33 cellular contexts compared by ENCODE assay signal in genomic region chr17:31231852-31232251, GRCh38.
"Had no signal": no experiment of that assay in that cellular context is flagged by ENCODE, and none has a peak within 500 bp of the region (broad histone marks: within the 10 kb centered on the region; RNA-seq: fewer than 3 reads in every experiment).

No MANE protein-coding gene starts in this region.

- H3K27ac Mint-ChIP-seq: activated CD4-positive, alpha-beta memory T cell treated with anti-CD3 and anti-CD28 coated beads for 36 hours; activated CD4-positive, alpha-beta T cell treated with anti-CD3 and anti-CD28 coated beads for 36 hours; activated CD4-positive, alpha-beta T cell treated with anti-CD3 and anti-CD28 coated beads, Interleukin-2, amount 10 ng/mL, durations not matched to agents 24 days and 14 days; activated CD8-positive, alpha-beta memory T cell treated with anti-CD3 and anti-CD28 coated beads, Interleukin-2, amount 10 ng/mL, durations not matched to agents 7 days and 5 days; activated CD8-positive, alpha-beta T cell treated with anti-CD3 and anti-CD28 coated beads, Interleukin-2, amount 10 ng/mL, durations not matched to agents 7 days and 5 days; activated naive CD4-positive, alpha-beta T cell treated with anti-CD3 and anti-CD28 coated beads for 36 hours; activated naive CD4-positive, alpha-beta T cell treated with anti-CD3 and anti-CD28 coated beads, Interleukin-2, amount 50 U/mL, for 24 hours; activated naive CD8-positive, alpha-beta T cell treated with anti-CD3 and anti-CD28 coated beads for 36 hours; activated naive CD8-positive, alpha-beta T cell treated with anti-CD3 and anti-CD28 coated beads, Interleukin-2, amount 50 U/mL, for 24 hours; activated T-helper 1 cell treated with anti-CD3 and anti-CD28 coated beads, Interleukin-12 subunit alpha, Interleukin-12 subunit beta, Interleukin-2, Interleukin-4 antibody, amounts not matched to agents 30 ng/mL and 10 ng/mL and 1 ng/mL, durations not matched to agents 14 hours and 24 hours and 36 hours; activated T-helper 2 cell treated with anti-CD3 and anti-CD28 coated beads, Interferon-gamma antibody, Interleukin-2, Interleukin-4, amounts not matched to agents 10 μg/mL and 5 μg/mL and 100 μg/mL, durations not matched to agents 14 hours and 24 hours and 36 hours; effector memory CD8-positive, alpha-beta T cell had no signal

- H3K4me3 Mint-ChIP-seq: activated CD4-positive, alpha-beta memory T cell treated with anti-CD3 and anti-CD28 coated beads for 36 hours; activated CD4-positive, alpha-beta T cell treated with anti-CD3 and anti-CD28 coated beads for 36 hours; activated CD4-positive, alpha-beta T cell treated with anti-CD3 and anti-CD28 coated beads, Interleukin-2, amount 10 ng/mL, durations not matched to agents 24 days and 14 days; activated CD8-positive, alpha-beta memory T cell treated with anti-CD3 and anti-CD28 coated beads, Interleukin-2, amount 10 ng/mL, durations not matched to agents 7 days and 5 days; activated CD8-positive, alpha-beta T cell treated with anti-CD3 and anti-CD28 coated beads, Interleukin-2, amount 10 ng/mL, durations not matched to agents 7 days and 5 days; activated naive CD4-positive, alpha-beta T cell treated with anti-CD3 and anti-CD28 coated beads for 36 hours; activated naive CD4-positive, alpha-beta T cell treated with anti-CD3 and anti-CD28 coated beads, Interleukin-2, amount 50 U/mL, for 24 hours; activated naive CD8-positive, alpha-beta T cell treated with anti-CD3 and anti-CD28 coated beads for 36 hours; activated naive CD8-positive, alpha-beta T cell treated with anti-CD3 and anti-CD28 coated beads, Interleukin-2, amount 50 U/mL, for 24 hours; activated T-helper 1 cell treated with anti-CD3 and anti-CD28 coated beads, Interleukin-12 subunit alpha, Interleukin-12 subunit beta, Interleukin-2, Interleukin-4 antibody, amounts not matched to agents 30 ng/mL and 10 ng/mL and 1 ng/mL, durations not matched to agents 14 hours and 24 hours and 36 hours; effector memory CD8-positive, alpha-beta T cell had no signal

- H3K27ac ChIP-seq: adrenal gland, body of pancreas, epithelial cell of prostate, esophagus squamous epithelium had no signal

- H3K4me1 ChIP-seq: adrenal gland, body of pancreas, esophagus squamous epithelium had no signal

- H3K27me3 ChIP-seq: adrenal gland, body of pancreas, esophagus squamous epithelium had no signal

- H3K9me3 ChIP-seq: adrenal gland, body of pancreas, esophagus squamous epithelium had no signal

- DNase-seq: activated CD4-positive, alpha-beta memory T cell treated with anti-CD3 and anti-CD28 coated beads for 36 hours; activated CD4-positive, alpha-beta T cell treated with anti-CD3 and anti-CD28 coated beads for 36 hours; activated CD4-positive, alpha-beta T cell treated with anti-CD3 and anti-CD28 coated beads, Interleukin-2, amount 10 ng/mL, durations not matched to agents 24 days and 14 days; activated CD4-positive, CD25-positive, alpha-beta regulatory T cell; activated CD4-positive, CD25-positive, alpha-beta regulatory T cell treated with anti-CD3 and anti-CD28 coated beads, Interleukin-2, amount 50 U/mL, for 72 hours; activated CD8-positive, alpha-beta memory T cell treated with anti-CD3 and anti-CD28 coated beads, Interleukin-2, amount 10 ng/mL, durations not matched to agents 7 days and 5 days; activated CD8-positive, alpha-beta memory T cell treated with anti-CD3 and anti-CD28 coated beads, Interleukin-2, amount 50 U/mL, for 4 hours; activated CD8-positive, alpha-beta T cell treated with anti-CD3 and anti-CD28 coated beads, Interleukin-2, amount 10 ng/mL, durations not matched to agents 7 days and 5 days; activated effector memory CD4-positive, alpha-beta T cell treated with anti-CD3 and anti-CD28 coated beads, Interleukin-2, amount 50 U/mL, for 16 hours; activated naive CD4-positive, alpha-beta T cell treated with anti-CD3 and anti-CD28 coated beads for 36 hours; activated naive CD8-positive, alpha-beta T cell treated with anti-CD3 and anti-CD28 coated beads for 36 hours; activated naive CD8-positive, alpha-beta T cell treated with anti-CD3 and anti-CD28 coated beads, Interleukin-2, amount 50 U/mL, for 24 hours; activated T-cell treated with anti-CD3 and anti-CD28 coated beads, Interleukin-2, amount 50 U/mL, for 1 hour; activated T-cell treated with anti-CD3 and anti-CD28 coated beads, Interleukin-2, amount 50 U/mL, for 48 hours; adrenal gland; amygdala; aorta; body of pancreas; caudate nucleus; cortex of kidney; dermis blood vessel endothelial cell; effector CD4-positive, alpha-beta T cell; effector memory CD8-positive, alpha-beta T cell; esophagus squamous epithelium; foreskin melanocyte; head of caudate nucleus; T-helper 2 cell had no signal

- H3K4me1 Mint-ChIP-seq: activated CD4-positive, alpha-beta T cell treated with anti-CD3 and anti-CD28 coated beads for 36 hours; activated CD4-positive, alpha-beta T cell treated with anti-CD3 and anti-CD28 coated beads, Interleukin-2, amount 10 ng/mL, durations not matched to agents 24 days and 14 days; activated CD8-positive, alpha-beta memory T cell treated with anti-CD3 and anti-CD28 coated beads, Interleukin-2, amount 10 ng/mL, durations not matched to agents 7 days and 5 days; activated naive CD4-positive, alpha-beta T cell treated with anti-CD3 and anti-CD28 coated beads, Interleukin-2, amount 50 U/mL, for 24 hours had no signal

- H3K9me3 Mint-ChIP-seq: activated CD4-positive, alpha-beta memory T cell treated with anti-CD3 and anti-CD28 coated beads for 36 hours; activated CD4-positive, alpha-beta T cell treated with anti-CD3 and anti-CD28 coated beads, Interleukin-2, amount 10 ng/mL, durations not matched to agents 24 days and 14 days; activated naive CD4-positive, alpha-beta T cell treated with anti-CD3 and anti-CD28 coated beads for 36 hours; activated naive CD4-positive, alpha-beta T cell treated with anti-CD3 and anti-CD28 coated beads, Interleukin-2, amount 50 U/mL, for 24 hours; activated naive CD8-positive, alpha-beta T cell treated with anti-CD3 and anti-CD28 coated beads for 36 hours; activated naive CD8-positive, alpha-beta T cell treated with anti-CD3 and anti-CD28 coated beads, Interleukin-2, amount 50 U/mL, for 24 hours; activated T-helper 1 cell treated with anti-CD3 and anti-CD28 coated beads, Interleukin-12 subunit alpha, Interleukin-12 subunit beta, Interleukin-2, Interleukin-4 antibody, amounts not matched to agents 30 ng/mL and 10 ng/mL and 1 ng/mL, durations not matched to agents 14 hours and 24 hours and 36 hours; activated T-helper 2 cell treated with anti-CD3 and anti-CD28 coated beads, Interferon-gamma antibody, Interleukin-2, Interleukin-4, amounts not matched to agents 10 μg/mL and 5 μg/mL and 100 μg/mL, durations not matched to agents 14 hours and 24 hours and 36 hours; effector memory CD8-positive, alpha-beta T cell had no signal

- FAIRE-seq: colon, endothelial cell of umbilical vein had no signal

- H3K27me3 Mint-ChIP-seq: activated CD4-positive, alpha-beta memory T cell treated with anti-CD3 and anti-CD28 coated beads for 36 hours; activated CD4-positive, alpha-beta T cell treated with anti-CD3 and anti-CD28 coated beads for 36 hours; activated CD4-positive, alpha-beta T cell treated with anti-CD3 and anti-CD28 coated beads, Interleukin-2, amount 10 ng/mL, durations not matched to agents 24 days and 14 days; activated CD8-positive, alpha-beta memory T cell treated with anti-CD3 and anti-CD28 coated beads, Interleukin-2, amount 10 ng/mL, durations not matched to agents 7 days and 5 days; activated naive CD4-positive, alpha-beta T cell treated with anti-CD3 and anti-CD28 coated beads, Interleukin-2, amount 50 U/mL, for 24 hours; activated naive CD8-positive, alpha-beta T cell treated with anti-CD3 and anti-CD28 coated beads for 36 hours; activated naive CD8-positive, alpha-beta T cell treated with anti-CD3 and anti-CD28 coated beads, Interleukin-2, amount 50 U/mL, for 24 hours; effector memory CD8-positive, alpha-beta T cell had no signal

- H3K4me3 ChIP-seq: adrenal gland, body of pancreas, esophagus squamous epithelium had no signal

- ATAC-seq: activated CD4-positive, alpha-beta T cell treated with anti-CD3 and anti-CD28 coated beads for 36 hours; activated CD8-positive, alpha-beta memory T cell treated with anti-CD3 and anti-CD28 coated beads, Interleukin-2, amount 10 ng/mL, durations not matched to agents 7 days and 5 days; activated CD8-positive, alpha-beta T cell treated with anti-CD3 and anti-CD28 coated beads, Interleukin-2, amount 10 ng/mL, durations not matched to agents 7 days and 5 days; activated naive CD8-positive, alpha-beta T cell treated with anti-CD3 and anti-CD28 coated beads, Interleukin-2, amount 50 U/mL, for 24 hours; body of pancreas; effector memory CD8-positive, alpha-beta T cell had no signal
